Comparison of ENCODE assay signal across 8 cellular contexts in genomic region chr14:90419200-90419599, GRCh38. TPM values are rescaled to one million over a fixed set of nuclear protein-coding genes. Genes with fewer than 3 reads are reported as not detected.
A peak's percentile ranks its signal among the peaks of the same experiment; 100 is the strongest.
DNase-seq lines count a peak whose midpoint lies in the region; ATAC-seq lines count a peak whose summit lies in the region.

No MANE protein-coding gene starts in this region.

- no peaks in the 10 kb centered on the region for H3K9me3 ChIP-seq in muscle layer of duodenum (ENCODE audit: control insufficient read depth in 1 of 2, low read length in 2 of 2)

- no peak for ATAC-seq in GM19455 (IDR thresholded peaks at IDR 0.05; ENCODE audit: unreplicated experiment)

- H3K27me3 ChIP-seq in muscle layer of duodenum (ENCODE audit: low read depth, low read length), result no peaks in the 10 kb centered on the region

- DNase-seq in AG20443 (ENCODE audit: low spot score), result peak; percentile 83
- peak; percentile 57 for DNase-seq in NCI-H2196 (lab: John Stamatoyannopoulos, UW; ENCODE audit: unreplicated experiment)
- DNase-seq in dermis microvascular lymphatic vessel endothelial cell (ENCODE audit: low read depth in 2 of 2), result peak; percentile 99 to 100
- DNase-seq in NCI-H748 treated with DMSO at 0.1 percent for 48 hours (lab: John Stamatoyannopoulos, UW), result no peak
- no peak for DNase-seq in inferior parietal cortex (ENCODE audit: extremely low spot score)
- no peak for DNase-seq in NCI-H1048 (lab: John Stamatoyannopoulos, UW)

- peaks cover 0 to 9% of the 10 kb centered on the region in 2 donors for H3K4me1 ChIP-seq in muscle layer of duodenum (ENCODE audit: control insufficient read depth in 1 of 2, insufficient read depth in 2 of 2, low read length in 2 of 2)

- H3K27ac ChIP-seq in muscle layer of duodenum (ENCODE audit: low read length), result peak overlapping the region; percentile 45

- no peak overlapping the region for H3K4me3 ChIP-seq in muscle layer of duodenum (ENCODE audit: low read depth in 1 of 2, low read length in 2 of 2)

- no peaks in the 10 kb centered on the region for H3K36me3 ChIP-seq in muscle layer of duodenum (ENCODE audit: control insufficient read depth in 1 of 2, insufficient read depth in 2 of 2, low read length in 2 of 2)

RNA-seq across cellular contexts. Expression of gene CALM1, which starts 22.4 kb away (rescaled TPM):
- total RNA-seq in dermis microvascular lymphatic vessel endothelial cell, result 1,137 and 1,375 TPM in 2 replicates

Comparison
In these comparisons a context has a peak if more than half of its experiments do, and no peak if none do; other contexts are left out.
1. DNase-seq: peak in AG20443 (single experiment), NCI-H2196 (single experiment) and dermis microvascular lymphatic vessel endothelial cell (2 of 2); none in NCI-H748 treated with DMSO at 0.1 percent for 48 hours (single experiment), inferior parietal cortex (single experiment) and NCI-H1048 (single experiment).